11 cellular contexts compared by ENCODE assay signal in genomic region chr1:17561561-17561985, GRCh38. TPM values are rescaled to one million over a fixed set of nuclear protein-coding genes. Genes with fewer than 3 reads are reported as not detected.
A peak's percentile ranks its signal among the peaks of the same experiment; 100 is the strongest.
DNase-seq lines count a peak whose midpoint lies in the region; TF ChIP-seq lines count a peak whose summit lies in the region.
"Had no signal": no experiment of that assay in that cellular context is flagged by ENCODE, and none has a peak within 500 bp of the region (broad histone marks: within the 10 kb centered on the region; RNA-seq: fewer than 3 reads in every experiment).

No MANE protein-coding gene starts in this region.

- H3K27me3 ChIP-seq in GM23248 (replicated peaks; ENCODE audit: insufficient read depth) = no peaks in the 10 kb centered on the region
- no peaks in the 10 kb centered on the region for H3K27me3 ChIP-seq in layer of hippocampus (ENCODE audit: control insufficient read depth, insufficient read depth, low read length)

- H3K9me3 ChIP-seq in GM23248 (ENCODE audit: low read depth) = no peaks in the 10 kb centered on the region

- TF ChIP-seq CTCF in cardiac fibroblast (IDR thresholded peaks at IDR 0.05; ENCODE audit: low read depth, low read length) = no peak

- H3K4me1 ChIP-seq in GM23248 (ENCODE audit: insufficient read depth) = peaks cover 34% of the 10 kb centered on the region

- no peaks in the 10 kb centered on the region for H3K9me2 ChIP-seq in GM23248 (ENCODE audit: insufficient read depth)

- 5 to 9% methylated on average over 9 of the region's 9 CpGs for WGBS in GM23248 (ENCODE audit: low coverage in 1 of 2, low lambda C conversion rate in 2 of 2, missing lambda C conversion rate in 2 of 2), 2 experiments

- peak overlapping the region; percentile 47 for H2AFZ ChIP-seq in GM23248

- peaks cover 82% of the 10 kb centered on the region for H3K79me2 ChIP-seq in GM23248 (ENCODE audit: insufficient read depth)

- DNase-seq in GM23248 (peak; percentile 80), cardiac fibroblast (ENCODE audit: low read depth in 2 of 2) (peak; percentile 37 to 66), stromal cell of bone marrow (ENCODE audit: low read depth) (peak; percentile 40), middle frontal gyrus (ENCODE audit: extremely low spot score, low spot score) (no peak), H4 (ENCODE audit: low spot score) (no peak), NCI-H510A treated with DMSO at 0.1 percent for 48 hours (lab: John Stamatoyannopoulos, UW) (no peak), SK-N-DZ (ENCODE audit: low spot score) (no peak)
- DNase-seq: activated B cell treated with CpG ODN at 0.5 μM for 24 hours, DMS79, occipital lobe had no signal

- no peaks in the 10 kb centered on the region for H4K20me1 ChIP-seq in GM23248 (ENCODE audit: insufficient read depth)

- H3K36me3 ChIP-seq in GM23248 (ENCODE audit: low read depth) = no peaks in the 10 kb centered on the region

- peak overlapping the region; percentile 69 for H3K9ac ChIP-seq in GM23248

- in situ Hi-C loops in GM23248 (cut with MboI) = no loop called here

- peak overlapping the region; percentile 52 for H3K4me3 ChIP-seq in GM23248
- no peak overlapping the region for H3K4me3 ChIP-seq in cardiac fibroblast (replicated peaks in 1 of 2; ENCODE audit: low read depth in 2 of 2, low read length in 2 of 2)

- H3F3A ChIP-seq in GM23248 (ENCODE audit: insufficient read depth) = no peaks in the 10 kb centered on the region

- peak overlapping the region; percentile 78 for H3K27ac ChIP-seq in GM23248
- peak overlapping the region; percentile 89 for H3K27ac ChIP-seq in layer of hippocampus (ENCODE audit: low read depth, low read length)

- peak overlapping the region; percentile 79 for H3K4me2 ChIP-seq in GM23248 (ENCODE audit: unreplicated experiment)

RNA-seq across cellular contexts. Expression of gene ARHGEF10L, which starts 22.1 kb away (rescaled TPM):
- total RNA-seq in GM23248 (2014; rRNA removed; shearing (Covaris generic)) = 16.1 and 19.3 TPM in 2 replicates
- 6.0 TPM in 2 replicates for polyA plus RNA-seq in GM23248 (2016; fragmentation: Nextera tagmentation; extraction: Ambion mirVana)
- total RNA-seq in H4 (2014; rRNA removed; shearing (Covaris generic)) = 2.6 and 4.1 TPM in 2 replicates
- 14.8 and 17.7 TPM in 2 replicates for polyA plus RNA-seq in SK-N-DZ (2014; cell fraction: cytosol; rRNA removed)
- 33.8 and 51.0 TPM in 2 replicates for polyA plus RNA-seq in SK-N-DZ (2014; cell fraction: nucleus; rRNA removed)

Comparison
In these comparisons a context has a peak if more than half of its experiments do, and no peak if none do; other contexts are left out.
1. DNase-seq: peak in GM23248 (single experiment), cardiac fibroblast (2 of 2) and stromal cell of bone marrow (single experiment); none in middle frontal gyrus (single experiment), H4 (single experiment), NCI-H510A treated with DMSO at 0.1 percent for 48 hours (single experiment) and SK-N-DZ (single experiment).